13 cellular contexts compared by ENCODE assay signal in genomic region chr2:213234641-213235040, GRCh38. TPM values are rescaled to one million over a fixed set of nuclear protein-coding genes. Genes with fewer than 3 reads are reported as not detected.
A peak's percentile ranks its signal among the peaks of the same experiment; 100 is the strongest.
DNase-seq lines count a peak whose midpoint lies in the region; ATAC-seq and TF ChIP-seq lines count a peak whose summit lies in the region.
"Had no signal": no experiment of that assay in that cellular context is flagged by ENCODE, and none has a peak within 500 bp of the region (broad histone marks: within the 10 kb centered on the region; RNA-seq: fewer than 3 reads in every experiment).

No MANE protein-coding gene starts in this region.

- H3K27ac Mint-ChIP-seq in activated T-cell treated with anti-CD3 and anti-CD28 coated beads, Interleukin-2, amount 50 U/mL, for 72 hours, result peak overlapping the region; percentile 47

- H3K27me3 ChIP-seq in SU-DHL-6 (ENCODE audit: low read length), result no peaks in the 10 kb centered on the region
- no peaks in the 10 kb centered on the region for H3K27me3 ChIP-seq in thymus (ENCODE audit: control insufficient read depth, insufficient read depth)
- H3K27me3 ChIP-seq: colonic mucosa, transverse colon had no signal

- H3K4me1 Mint-ChIP-seq in activated T-cell treated with anti-CD3 and anti-CD28 coated beads, Interleukin-2, amount 50 U/mL, for 72 hours (ENCODE audit: low read depth), result peaks cover 31% of the 10 kb centered on the region

- H3K9ac ChIP-seq in SU-DHL-6 (ENCODE audit: low read length), result peak overlapping the region; percentile 69

- H3K9me3 ChIP-seq in SU-DHL-6 (ENCODE audit: insufficient read depth, low read length) (no peaks in the 10 kb centered on the region), thymus (ENCODE audit: control insufficient read depth) (no peaks in the 10 kb centered on the region)
- H3K9me3 ChIP-seq: colonic mucosa, transverse colon had no signal

- no peaks in the 10 kb centered on the region for H3K9me3 Mint-ChIP-seq in activated T-cell treated with anti-CD3 and anti-CD28 coated beads, Interleukin-2, amount 50 U/mL, for 72 hours

- TF ChIP-seq CTCF in SU-DHL-6 (IDR thresholded peaks at IDR 0.05; ENCODE audit: insufficient read depth, low read length, poor library complexity, severe bottlenecking), result no peak

- no peaks in the 10 kb centered on the region for H3K9me2 ChIP-seq in SU-DHL-6 (replicated peaks; ENCODE audit: insufficient read depth, low read length)

- H3K36me3 Mint-ChIP-seq in activated T-cell treated with anti-CD3 and anti-CD28 coated beads, Interleukin-2, amount 50 U/mL, for 72 hours (ENCODE audit: insufficient read depth in 2 of 2), result no peaks in the 10 kb centered on the region

- peaks cover 17% of the 10 kb centered on the region for H3K79me2 ChIP-seq in SU-DHL-6 (ENCODE audit: insufficient read depth, low read length)

- H3K4me3 ChIP-seq in SU-DHL-6 (ENCODE audit: insufficient read depth, low read length, poor library complexity, severe bottlenecking) (peak overlapping the region; percentile 39), thymus (ENCODE audit: low read length) (no peak overlapping the region)
- H3K4me3 ChIP-seq: colonic mucosa, transverse colon had no signal

- H3K36me3 ChIP-seq in SU-DHL-6 (ENCODE audit: low read length) (no peaks in the 10 kb centered on the region), thymus (ENCODE audit: control insufficient read depth, insufficient read depth) (no peaks in the 10 kb centered on the region)
- H3K36me3 ChIP-seq: colonic mucosa, transverse colon had no signal

- H3F3A ChIP-seq in SU-DHL-6 (ENCODE audit: insufficient read depth), result peaks cover 85% of the 10 kb centered on the region

- H3K27me3 Mint-ChIP-seq in activated T-cell treated with anti-CD3 and anti-CD28 coated beads, Interleukin-2, amount 50 U/mL, for 72 hours (ENCODE audit: low read depth), result peaks cover 20% of the 10 kb centered on the region

- H4K20me1 ChIP-seq in SU-DHL-6 (ENCODE audit: low read depth, low read length), result no peaks in the 10 kb centered on the region

- H3K4me3 Mint-ChIP-seq in activated T-cell treated with anti-CD3 and anti-CD28 coated beads, Interleukin-2, amount 50 U/mL, for 72 hours, result peak overlapping the region in 1 of 2 donors; percentile 36

- peaks cover 4% of the 10 kb centered on the region for H3K4me1 ChIP-seq in thymus (ENCODE audit: control insufficient read depth, insufficient read depth, low read length)
- H3K4me1 ChIP-seq: colonic mucosa, transverse colon had no signal

- H2AFZ ChIP-seq in SU-DHL-6 (ENCODE audit: low read depth, low read length, severe bottlenecking), result no peak overlapping the region

- no peak for DNase-seq in activated T-cell treated with anti-CD3 and anti-CD28 coated beads, Interleukin-2, amount 50 U/mL, for 72 hours
- DNase-seq in activated T-cell treated with anti-CD3 and anti-CD28 coated beads for 4 hours (no peak), fibroblast of peridontal ligament (ENCODE audit: extremely low read depth) (peak; percentile 32), SKM-1 treated with dmso at 0.1 percent for 144 hours (lab: John Stamatoyannopoulos, UW; ENCODE audit: unreplicated experiment) (no peak)
- DNase-seq: colonic mucosa, Kasumi-1, NCI-H1930, SHP77, transverse colon had no signal

- H3K4me2 ChIP-seq in SU-DHL-6 (ENCODE audit: low read depth, low read length, poor library complexity, severe bottlenecking), result peak overlapping the region; percentile 99

- no peak for ATAC-seq in activated T-cell treated with anti-CD3 and anti-CD28 coated beads, Interleukin-2, amount 50 U/mL, for 72 hours (replicated peaks in 1 of 2)
- ATAC-seq in HG03520 (IDR thresholded peaks at IDR 0.05; ENCODE audit: unreplicated experiment) (no peak), GM18867 (IDR thresholded peaks at IDR 0.05; ENCODE audit: unreplicated experiment) (no peak)

- 98% methylated on average over 1 of the region's 1 CpG for WGBS in thymus

- H3K27ac ChIP-seq in SU-DHL-6 (ENCODE audit: low read depth, low read length) (peak overlapping the region; percentile 99), thymus (ENCODE audit: low read depth) (peak overlapping the region; percentile 82)
- H3K27ac ChIP-seq: colonic mucosa, transverse colon had no signal

RNA-seq across cellular contexts. Expression of gene SPAG16, which starts 49.6 kb away (rescaled TPM):
- total RNA-seq in activated T-cell treated with anti-CD3 and anti-CD28 coated beads, Interleukin-2, amount 50 U/mL, for 72 hours, result 1 to 10 TPM; 8.2 to 9.0 TPM
- polyA plus RNA-seq in thymus, result 32.0 TPM
